In genomic region chr12:100716949-100717732, GRCh38 we compare ENCODE assay signal across 9 cellular contexts.
DNase-seq lines count a peak whose midpoint lies in the region; FAIRE-seq and TF ChIP-seq lines count a peak whose summit lies in the region.
"Had no signal": no experiment of that assay in that cellular context is flagged by ENCODE, and none has a peak within 500 bp of the region (broad histone marks: within the 10 kb centered on the region; RNA-seq: fewer than 3 reads in every experiment).

No MANE protein-coding gene starts in this region.

- DNase-seq in D721Med (ENCODE audit: insufficient read length, low spot score) (peak; percentile 50), NCI-H2227 (lab: John Stamatoyannopoulos, UW; ENCODE audit: unreplicated experiment) (peak; percentile 72), germinal center (ENCODE audit: low spot score) (peak; percentile 18), prostate gland (ENCODE audit: low spot score) (no peak), RCC 7860 (ENCODE audit: low spot score) (no peak), superior temporal gyrus (ENCODE audit: extremely low spot score) (no peak), uterus (no peak)
- DNase-seq in effector CD8-positive, alpha-beta T cell (lab: John Stamatoyannopoulos, UW), result no peak

- H3K27ac ChIP-seq in prostate gland (no peak overlapping the region), uterus (no peak overlapping the region)

- FAIRE-seq in D721Med (lab: Jason Lieb, UNC), result no peak
- no peak for FAIRE-seq in RCC 7860 (lab: Jason Lieb, UNC)
- FAIRE-seq: K562 had no signal

- intact Hi-C loops in prostate gland (cut with DNase I), result no loop called here
- intact Hi-C loops in uterus (cut with DNase I; ENCODE audit: low total_unique reads), result no loop called here

- WGBS in prostate gland, result 5% methylated on average over 68 of the region's 100 CpGs

- H3K4me3 ChIP-seq in prostate gland (peak overlapping the region; percentile 14 to 25), uterus (no peak overlapping the region)
- H3K4me3 ChIP-seq: K562 had no signal

- TF ChIP-seq POLR2A in prostate gland (IDR thresholded peaks at IDR 0.05) (no peak), uterus (IDR thresholded peaks at IDR 0.05) (no peak)

- no peaks in the 10 kb centered on the region for H3K36me3 ChIP-seq in prostate gland
- no peaks in the 10 kb centered on the region for H3K36me3 ChIP-seq in uterus

- H3K4me1 ChIP-seq in prostate gland (replicated peaks), result no peaks in the 10 kb centered on the region
- H3K4me1 ChIP-seq in uterus, result no peaks in the 10 kb centered on the region

- no peak for TF ChIP-seq CTCF in D721Med (IDR thresholded peaks at IDR 0.05; ENCODE audit: insufficient read depth, missing control alignments)
- TF ChIP-seq CTCF in prostate gland (IDR thresholded peaks at IDR 0.05), result no peak
- TF ChIP-seq CTCF in uterus (IDR thresholded peaks at IDR 0.05), result no peak

- H3K27me3 ChIP-seq in prostate gland (replicated peaks; ENCODE audit: insufficient read depth) (peaks cover 9% of the 10 kb centered on the region), uterus (no peaks in the 10 kb centered on the region)

- H3K9me3 ChIP-seq in prostate gland (no peaks in the 10 kb centered on the region), uterus (no peaks in the 10 kb centered on the region)

Comparison
In these comparisons a context has a peak if more than half of its experiments do, and no peak if none do; other contexts are left out.
1. DNase-seq: peak in D721Med (single experiment), NCI-H2227 (single experiment) and germinal center (single experiment); none in prostate gland (single experiment), RCC 7860 (single experiment), effector CD8-positive, alpha-beta T cell (single experiment), superior temporal gyrus (single experiment) and uterus (0 of 2).
2. H3K4me3 ChIP-seq: peak in prostate gland (2 of 2); none in uterus (0 of 2).